In genomic region chr7:105012503-105013282, GRCh38 we compare ENCODE assay signal across 7 cellular contexts.
DNase-seq lines count a peak whose midpoint lies in the region; ATAC-seq and TF ChIP-seq lines count a peak whose summit lies in the region.

No MANE protein-coding gene starts in this region.

- DNase-seq in NCI-H2029 treated with DMSO at 0.1 percent for 48 hours (lab: John Stamatoyannopoulos, UW) (peak; percentile 86), T1000 (lab: John Stamatoyannopoulos, UW) (peak; percentile 92), astrocyte of the spinal cord (ENCODE audit: low read depth, low spot score) (peak; percentile 99), hippocampal formation (lab: John Stamatoyannopoulos, UW) (peak; percentile 96 to 98), retina (peak; percentile 100)

- H3K4me3 ChIP-seq in astrocyte of the spinal cord (ENCODE audit: low read depth, low read length): peak overlapping the region; percentile 83

- ATAC-seq in GM18511 (IDR thresholded peaks at IDR 0.05; ENCODE audit: unreplicated experiment) (peak; percentile 79), HG03025 (IDR thresholded peaks at IDR 0.05; ENCODE audit: low FRiP score, unreplicated experiment) (peak; percentile 76)

- in situ Hi-C loops in astrocyte of the spinal cord (cut with HindIII; ENCODE audit: low sequenced_read_pairs): no loop called here

- no peak for TF ChIP-seq CTCF in astrocyte of the spinal cord (IDR thresholded peaks at IDR 0.05; ENCODE audit: low read depth, low read length)

Comparison
In these comparisons a context has a peak if more than half of its experiments do, and no peak if none do; other contexts are left out.
1. Peak in every context shown above with its lines: DNase-seq, ATAC-seq and H3K4me3 ChIP-seq.